In the genomic region with DNA sequence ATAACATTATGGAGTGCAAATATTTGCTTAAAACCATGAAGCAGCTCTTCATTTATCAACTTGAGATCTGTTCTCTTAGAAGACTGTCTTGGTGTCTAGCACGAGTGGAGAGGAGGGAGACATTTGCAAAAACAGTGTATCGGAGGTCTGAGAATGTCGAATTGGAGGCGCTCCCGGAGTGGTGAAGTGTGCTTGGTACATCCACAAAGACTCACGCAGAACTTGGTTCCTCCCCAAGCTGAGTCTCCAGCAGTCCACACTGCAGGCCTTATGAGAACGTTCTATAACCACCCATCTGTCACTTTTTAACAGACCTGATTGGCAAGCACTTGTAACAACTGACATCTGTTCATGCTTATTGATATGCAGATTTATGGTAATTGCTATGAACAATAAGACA, we compare ENCODE assay signal across 23 cellular contexts.
DNase-seq lines count a peak whose midpoint lies in the region; ATAC-seq and TF ChIP-seq lines count a peak whose summit lies in the region.
"Had no signal": no experiment of that assay in that cellular context is flagged by ENCODE, and none has a peak within 500 bp of the region (broad histone marks: within the 10 kb centered on the region; RNA-seq: fewer than 3 reads in every experiment).

No MANE protein-coding gene starts in this region.

- H3K27me3 Mint-ChIP-seq in activated CD4-positive, alpha-beta T cell treated with anti-CD3 and anti-CD28 coated beads, Interleukin-2, amount 10 ng/mL, durations not matched to agents 24 days and 14 days: no peaks in the 10 kb centered on the region
- no peaks in the 10 kb centered on the region for H3K27me3 Mint-ChIP-seq in activated CD4-positive, alpha-beta T cell treated with anti-CD3 and anti-CD28 coated beads, Interleukin-2, amount 10 ng/mL, durations not matched to agents 7 days and 5 days
- no peaks in the 10 kb centered on the region for H3K27me3 Mint-ChIP-seq in CD8-positive, alpha-beta T cell (ENCODE audit: low read depth)
- H3K27me3 Mint-ChIP-seq in brain: no peaks in the 10 kb centered on the region
- H3K27me3 Mint-ChIP-seq: activated CD8-positive, alpha-beta memory T cell treated with anti-CD3 and anti-CD28 coated beads, Interleukin-2, amount 10 ng/mL, durations not matched to agents 7 days and 5 days had no signal

- H3K9me3 Mint-ChIP-seq in activated CD4-positive, alpha-beta T cell treated with anti-CD3 and anti-CD28 coated beads, Interleukin-2, amount 10 ng/mL, durations not matched to agents 24 days and 14 days: peaks cover 3% of the 10 kb centered on the region
- no peaks in the 10 kb centered on the region for H3K9me3 Mint-ChIP-seq in activated CD4-positive, alpha-beta T cell treated with anti-CD3 and anti-CD28 coated beads, Interleukin-2, amount 10 ng/mL, durations not matched to agents 7 days and 5 days
- H3K9me3 Mint-ChIP-seq in CD8-positive, alpha-beta T cell: no peaks in the 10 kb centered on the region
- peaks cover 0 to 3% (median 0%) of the 10 kb centered on the region in 5 experiments for H3K9me3 Mint-ChIP-seq in brain
- H3K9me3 Mint-ChIP-seq: CD14-positive monocyte; neural crest cell; T-helper 2 cell treated with Interferon-gamma antibody and Interleukin-4, amounts not matched to agents 5 μg/mL and 100 μg/mL, for 36 hours had no signal

- POLR2A ChIA-PET in activated CD4-positive, alpha-beta T cell treated with anti-CD3 and anti-CD28 coated beads, Interleukin-2, amount 10 ng/mL, durations not matched to agents 7 days and 5 days (lab: Charles Lee): no interaction called here
- POLR2A ChIA-PET in CD8-positive, alpha-beta T cell (lab: Charles Lee): no interaction called here

- H3K4me3 ChIP-seq in CD8-positive, alpha-beta T cell (ENCODE audit: low read depth, low read length): no peak overlapping the region
- H3K4me3 ChIP-seq: lower lobe of right lung, skin epidermis had no signal

- H3K4me1 ChIP-seq in CD8-positive, alpha-beta T cell (ENCODE audit: insufficient read depth, low read length): no peaks in the 10 kb centered on the region
- H3K4me1 ChIP-seq: lower lobe of right lung, parathyroid adenoma had no signal

- CTCF ChIA-PET in activated CD4-positive, alpha-beta T cell treated with anti-CD3 and anti-CD28 coated beads, Interleukin-2, amount 10 ng/mL, durations not matched to agents 7 days and 5 days (lab: Charles Lee): interaction anchor here (1.8 kb wide), 1 partner anchor 8 kb away, joined by 4 read pairs; no protein-coding TSS in a partner anchor
- CTCF ChIA-PET in CD8-positive, alpha-beta T cell (lab: Charles Lee): interaction anchor here (1.2 to 2.0 kb wide), 3 partner anchors 9 to 167 kb away, joined by 4 to 5 read pairs (median 4); no protein-coding TSS in a partner anchor

- no peak for ATAC-seq in CD8-positive, alpha-beta T cell
- ATAC-seq in omental fat pad (ENCODE audit: low FRiP score): no peak
- ATAC-seq: activated CD8-positive, alpha-beta memory T cell treated with anti-CD3 and anti-CD28 coated beads, Interleukin-2, amount 10 ng/mL, durations not matched to agents 7 days and 5 days had no signal

- peaks cover 9% of the 10 kb centered on the region for H3K4me1 Mint-ChIP-seq in activated CD4-positive, alpha-beta T cell treated with anti-CD3 and anti-CD28 coated beads, Interleukin-2, amount 10 ng/mL, durations not matched to agents 24 days and 14 days
- peaks cover 4% of the 10 kb centered on the region for H3K4me1 Mint-ChIP-seq in activated CD4-positive, alpha-beta T cell treated with anti-CD3 and anti-CD28 coated beads, Interleukin-2, amount 10 ng/mL, durations not matched to agents 7 days and 5 days
- peaks cover 20% of the 10 kb centered on the region for H3K4me1 Mint-ChIP-seq in CD8-positive, alpha-beta T cell (ENCODE audit: low read depth)
- peaks cover 53% of the 10 kb centered on the region for H3K4me1 Mint-ChIP-seq in brain

- H3K27me3 ChIP-seq in CD8-positive, alpha-beta T cell (ENCODE audit: insufficient read depth, low read length): no peaks in the 10 kb centered on the region

- H3K36me3 ChIP-seq in CD8-positive, alpha-beta T cell (ENCODE audit: insufficient read depth, low read length): peaks cover 80% of the 10 kb centered on the region

- no peak for DNase-seq in activated CD4-positive, alpha-beta T cell treated with anti-CD3 and anti-CD28 coated beads, Interleukin-2, amount 10 ng/mL, durations not matched to agents 24 days and 14 days
- DNase-seq in activated CD4-positive, alpha-beta T cell treated with anti-CD3 and anti-CD28 coated beads, Interleukin-2, amount 10 ng/mL, durations not matched to agents 7 days and 5 days: no peak
- DNase-seq in CD8-positive, alpha-beta T cell: peak in 1 of 7 experiments; percentile 9
- DNase-seq in medulla oblongata (ENCODE audit: extremely low spot score) (peak; percentile 45), GF-D8 (lab: John Stamatoyannopoulos, UW) (no peak), omental fat pad (ENCODE audit: low spot score) (no peak), NCI-H2171 (lab: John Stamatoyannopoulos, UW) (no peak)
- DNase-seq: 8988T; activated CD4-positive, alpha-beta T cell treated with anti-CD3 and anti-CD28 coated beads for 4 hours; activated CD8-positive, alpha-beta memory T cell treated with anti-CD3 and anti-CD28 coated beads, Interleukin-2, amount 10 ng/mL, durations not matched to agents 7 days and 5 days; cerebellar nuclear complex; IMR-90; kidney glomerular epithelial cell; lower lobe of right lung; retina; SHP77 treated with DMSO at 0.1 percent for 48 hours; stimulated activated naive CD4-positive, alpha-beta T cell treated with Interleukin-2 at 50 U/mL for 16 hours had no signal

- no peak for TF ChIP-seq CTCF in CD8-positive, alpha-beta T cell (IDR thresholded peaks at IDR 0.05)
- TF ChIP-seq CTCF in brain (conservative IDR thresholded peaks at IDR 0.05): no peak
- TF ChIP-seq CTCF in omental fat pad (IDR thresholded peaks at IDR 0.05): no peak

- no peak overlapping the region for H3K4me3 Mint-ChIP-seq in activated CD4-positive, alpha-beta T cell treated with anti-CD3 and anti-CD28 coated beads, Interleukin-2, amount 10 ng/mL, durations not matched to agents 24 days and 14 days
- H3K4me3 Mint-ChIP-seq in activated CD4-positive, alpha-beta T cell treated with anti-CD3 and anti-CD28 coated beads, Interleukin-2, amount 10 ng/mL, durations not matched to agents 7 days and 5 days: no peak overlapping the region
- H3K4me3 Mint-ChIP-seq in CD8-positive, alpha-beta T cell: no peak overlapping the region
- H3K4me3 Mint-ChIP-seq in brain: peak overlapping the region in 1 of 5 experiments; percentile 48
- H3K4me3 Mint-ChIP-seq: activated CD8-positive, alpha-beta memory T cell treated with anti-CD3 and anti-CD28 coated beads, Interleukin-2, amount 10 ng/mL, durations not matched to agents 7 days and 5 days; CD14-positive monocyte; neural crest cell; T-helper 2 cell treated with Interferon-gamma antibody and Interleukin-4, amounts not matched to agents 5 μg/mL and 100 μg/mL, for 36 hours had no signal

- H3K9me3 ChIP-seq in CD8-positive, alpha-beta T cell (ENCODE audit: low read length): no peaks in the 10 kb centered on the region
- H3K9me3 ChIP-seq: lower lobe of right lung had no signal

- intact Hi-C loops in activated CD4-positive, alpha-beta T cell treated with anti-CD3 and anti-CD28 coated beads, Interleukin-2, amount 10 ng/mL, durations not matched to agents 24 days and 14 days (cut with micrococcal nuclease): no loop called here
- intact Hi-C loops in CD8-positive, alpha-beta T cell (cut with DNase I, micrococcal nuclease): loop anchor here in 1 of 2 experiments (10.0 kb wide), 1 partner anchor 1944 kb away; no protein-coding TSS in a partner anchor

- H3K36me3 Mint-ChIP-seq in activated CD4-positive, alpha-beta T cell treated with anti-CD3 and anti-CD28 coated beads, Interleukin-2, amount 10 ng/mL, durations not matched to agents 24 days and 14 days (ENCODE audit: low read depth): peaks cover 47% of the 10 kb centered on the region
- H3K36me3 Mint-ChIP-seq in activated CD4-positive, alpha-beta T cell treated with anti-CD3 and anti-CD28 coated beads, Interleukin-2, amount 10 ng/mL, durations not matched to agents 7 days and 5 days (ENCODE audit: low read depth): peaks cover 70% of the 10 kb centered on the region
- H3K36me3 Mint-ChIP-seq in CD8-positive, alpha-beta T cell: peaks cover 57% of the 10 kb centered on the region
- H3K36me3 Mint-ChIP-seq in brain: peaks cover 53% of the 10 kb centered on the region

- no peak overlapping the region for H3K27ac ChIP-seq in CD8-positive, alpha-beta T cell (ENCODE audit: low read depth, low read length)
- H3K27ac ChIP-seq: lower lobe of right lung, parathyroid adenoma, skin epidermis had no signal

- H3K27ac Mint-ChIP-seq in activated CD4-positive, alpha-beta T cell treated with anti-CD3 and anti-CD28 coated beads, Interleukin-2, amount 10 ng/mL, durations not matched to agents 24 days and 14 days: peak overlapping the region; percentile 71
- no peak overlapping the region for H3K27ac Mint-ChIP-seq in activated CD4-positive, alpha-beta T cell treated with anti-CD3 and anti-CD28 coated beads, Interleukin-2, amount 10 ng/mL, durations not matched to agents 7 days and 5 days
- H3K27ac Mint-ChIP-seq in CD8-positive, alpha-beta T cell: peak overlapping the region; percentile 30
- H3K27ac Mint-ChIP-seq in brain: peak overlapping the region; percentile 63 to 94 (median 86)
- H3K27ac Mint-ChIP-seq: activated CD8-positive, alpha-beta memory T cell treated with anti-CD3 and anti-CD28 coated beads, Interleukin-2, amount 10 ng/mL, durations not matched to agents 7 days and 5 days; T-helper 2 cell treated with Interferon-gamma antibody and Interleukin-4, amounts not matched to agents 5 μg/mL and 100 μg/mL, for 36 hours had no signal
